Comparison of ENCODE assay signal across 31 cellular contexts in genomic region chr10:34372509-34372908, GRCh38.
"Had no signal": no experiment of that assay in that cellular context is flagged by ENCODE, and none has a peak within 500 bp of the region (broad histone marks: within the 10 kb centered on the region; RNA-seq: fewer than 3 reads in every experiment).

No MANE protein-coding gene starts in this region.

- H3K36me3 ChIP-seq: breast epithelium, cardiac muscle cell, colonic mucosa had no signal

- H3K27me3 Mint-ChIP-seq: activated CD4-positive, alpha-beta memory T cell treated with anti-CD3 and anti-CD28 coated beads, Interleukin-2, amount 10 ng/mL, durations not matched to agents 7 days and 5 days; activated CD4-positive, alpha-beta T cell treated with anti-CD3 and anti-CD28 coated beads, Interleukin-2, amount 10 ng/mL, durations not matched to agents 24 days and 14 days; activated naive CD4-positive, alpha-beta T cell treated with anti-CD3 and anti-CD28 coated beads, Interleukin-2, amount 10 ng/mL, durations not matched to agents 7 days and 5 days; activated T-cell treated with anti-CD3 and anti-CD28 coated beads, Interleukin-2, amount 50 U/mL, for 24 hours; brain had no signal

- H3K4me1 ChIP-seq: ascending aorta, breast epithelium, colonic mucosa, esophagus squamous epithelium had no signal

- H3K79me2 ChIP-seq: hepatocyte had no signal

- H3K27ac Mint-ChIP-seq: activated CD4-positive, alpha-beta memory T cell treated with anti-CD3 and anti-CD28 coated beads, Interleukin-2, amount 10 ng/mL, durations not matched to agents 7 days and 5 days; activated CD4-positive, alpha-beta T cell treated with anti-CD3 and anti-CD28 coated beads for 36 hours; activated CD4-positive, alpha-beta T cell treated with anti-CD3 and anti-CD28 coated beads, Interleukin-2, amount 10 ng/mL, durations not matched to agents 24 days and 14 days; activated naive CD4-positive, alpha-beta T cell treated with anti-CD3 and anti-CD28 coated beads, Interleukin-2, amount 10 ng/mL, durations not matched to agents 7 days and 5 days; activated naive CD4-positive, alpha-beta T cell treated with anti-CD3 and anti-CD28 coated beads, Interleukin-2, amount 50 U/mL, for 72 hours; activated naive CD8-positive, alpha-beta T cell treated with anti-CD3 and anti-CD28 coated beads, Interleukin-2, amount 10 ng/mL, durations not matched to agents 7 days and 5 days; activated T-cell treated with anti-CD3 and anti-CD28 coated beads, Interleukin-2, amount 50 U/mL, for 24 hours; activated T-cell treated with anti-CD3 and anti-CD28 coated beads, Interleukin-2, amount 50 U/mL, for 72 hours; T-helper 2 cell treated with Interferon-gamma antibody and Interleukin-4, amounts not matched to agents 5 μg/mL and 100 μg/mL, for 36 hours had no signal

- H3K4me3 Mint-ChIP-seq: activated CD4-positive, alpha-beta memory T cell treated with anti-CD3 and anti-CD28 coated beads, Interleukin-2, amount 10 ng/mL, durations not matched to agents 7 days and 5 days; activated CD4-positive, alpha-beta T cell treated with anti-CD3 and anti-CD28 coated beads for 36 hours; activated CD4-positive, alpha-beta T cell treated with anti-CD3 and anti-CD28 coated beads, Interleukin-2, amount 10 ng/mL, durations not matched to agents 24 days and 14 days; activated naive CD4-positive, alpha-beta T cell treated with anti-CD3 and anti-CD28 coated beads, Interleukin-2, amount 10 ng/mL, durations not matched to agents 7 days and 5 days; activated naive CD8-positive, alpha-beta T cell treated with anti-CD3 and anti-CD28 coated beads, Interleukin-2, amount 10 ng/mL, durations not matched to agents 7 days and 5 days; activated T-cell treated with anti-CD3 and anti-CD28 coated beads, Interleukin-2, amount 50 U/mL, for 24 hours; activated T-cell treated with anti-CD3 and anti-CD28 coated beads, Interleukin-2, amount 50 U/mL, for 72 hours; T-helper 2 cell treated with Interferon-gamma antibody and Interleukin-4, amounts not matched to agents 5 μg/mL and 100 μg/mL, for 36 hours had no signal

- H3K4me3 ChIP-seq: ascending aorta, breast epithelium, cardiac muscle cell, colonic mucosa, esophagus squamous epithelium, gastroesophageal sphincter, heart right ventricle, hepatocyte had no signal

- H3K4me2 ChIP-seq: hepatocyte had no signal

- ATAC-seq: activated CD4-positive, alpha-beta T cell treated with anti-CD3 and anti-CD28 coated beads for 36 hours; activated naive CD4-positive, alpha-beta T cell treated with anti-CD3 and anti-CD28 coated beads, Interleukin-2, amount 50 U/mL, for 72 hours; activated T-cell treated with anti-CD3 and anti-CD28 coated beads, Interleukin-2, amount 50 U/mL, for 72 hours; gastroesophageal sphincter; heart right ventricle had no signal

- H3K9me3 ChIP-seq: ascending aorta, breast epithelium, colonic mucosa, esophagus squamous epithelium, gastroesophageal sphincter had no signal

- H2AFZ ChIP-seq: hepatocyte had no signal

- H3K27ac ChIP-seq: ascending aorta, breast epithelium, cardiac muscle cell, colonic mucosa, epithelial cell of prostate, esophagus squamous epithelium, gastroesophageal sphincter, heart right ventricle, hepatocyte had no signal

- H3K9me3 Mint-ChIP-seq: activated CD4-positive, alpha-beta memory T cell treated with anti-CD3 and anti-CD28 coated beads, Interleukin-2, amount 10 ng/mL, durations not matched to agents 7 days and 5 days; activated CD4-positive, alpha-beta T cell treated with anti-CD3 and anti-CD28 coated beads, Interleukin-2, amount 10 ng/mL, durations not matched to agents 24 days and 14 days; activated naive CD4-positive, alpha-beta T cell treated with anti-CD3 and anti-CD28 coated beads, Interleukin-2, amount 10 ng/mL, durations not matched to agents 7 days and 5 days; activated naive CD8-positive, alpha-beta T cell treated with anti-CD3 and anti-CD28 coated beads, Interleukin-2, amount 10 ng/mL, durations not matched to agents 7 days and 5 days; activated T-cell treated with anti-CD3 and anti-CD28 coated beads, Interleukin-2, amount 50 U/mL, for 24 hours; T-helper 2 cell treated with Interferon-gamma antibody and Interleukin-4, amounts not matched to agents 5 μg/mL and 100 μg/mL, for 36 hours had no signal

- H3K36me3 Mint-ChIP-seq: activated naive CD4-positive, alpha-beta T cell treated with anti-CD3 and anti-CD28 coated beads, Interleukin-2, amount 10 ng/mL, durations not matched to agents 7 days and 5 days; activated naive CD4-positive, alpha-beta T cell treated with anti-CD3 and anti-CD28 coated beads, Interleukin-2, amount 50 U/mL, for 72 hours; activated naive CD8-positive, alpha-beta T cell treated with anti-CD3 and anti-CD28 coated beads, Interleukin-2, amount 10 ng/mL, durations not matched to agents 7 days and 5 days had no signal

- DNase-seq: activated CD4-positive, alpha-beta memory T cell treated with anti-CD3 and anti-CD28 coated beads, Interleukin-2, amount 10 ng/mL, durations not matched to agents 7 days and 5 days; activated CD4-positive, alpha-beta T cell treated with anti-CD3 and anti-CD28 coated beads for 36 hours; activated CD4-positive, alpha-beta T cell treated with anti-CD3 and anti-CD28 coated beads, Interleukin-2, amount 10 ng/mL, durations not matched to agents 24 days and 14 days; activated CD4-positive, alpha-beta T cell treated with anti-CD3 and anti-CD28 coated beads, Interleukin-2, amount 50 U/mL, for 4 hours; activated CD4-positive, CD25-positive, alpha-beta regulatory T cell; activated CD4-positive, CD25-positive, alpha-beta regulatory T cell treated with anti-CD3 and anti-CD28 coated beads, Interleukin-2, amount 50 U/mL, for 72 hours; activated CD8-positive, alpha-beta memory T cell treated with anti-CD3 and anti-CD28 coated beads, Interleukin-2, amount 50 U/mL, for 48 hours; activated gamma-delta T cell; activated naive CD4-positive, alpha-beta T cell; activated naive CD4-positive, alpha-beta T cell treated with anti-CD3 and anti-CD28 coated beads, Interleukin-2, amount 10 ng/mL, durations not matched to agents 7 days and 5 days; activated naive CD8-positive, alpha-beta T cell treated with anti-CD3 and anti-CD28 coated beads, Interleukin-2, amount 10 ng/mL, durations not matched to agents 7 days and 5 days; activated T-cell treated with anti-CD3 and anti-CD28 coated beads for 4 hours; activated T-cell treated with anti-CD3 and anti-CD28 coated beads, Interleukin-2, amount 50 U/mL, for 24 hours; activated T-cell treated with anti-CD3 and anti-CD28 coated beads, Interleukin-2, amount 50 U/mL, for 72 hours; central memory CD4-positive, alpha-beta T cell; cerebellar nuclear complex; colonic mucosa; effector CD8-positive, alpha-beta T cell; esophagus squamous epithelium; foreskin melanocyte; heart right ventricle; T1000 had no signal

- H3K27me3 ChIP-seq: ascending aorta, breast epithelium, cardiac muscle cell, colonic mucosa, esophagus squamous epithelium, gastroesophageal sphincter, heart right ventricle, hepatocyte had no signal
